26 cellular contexts compared by ENCODE assay signal in the genomic region with DNA sequence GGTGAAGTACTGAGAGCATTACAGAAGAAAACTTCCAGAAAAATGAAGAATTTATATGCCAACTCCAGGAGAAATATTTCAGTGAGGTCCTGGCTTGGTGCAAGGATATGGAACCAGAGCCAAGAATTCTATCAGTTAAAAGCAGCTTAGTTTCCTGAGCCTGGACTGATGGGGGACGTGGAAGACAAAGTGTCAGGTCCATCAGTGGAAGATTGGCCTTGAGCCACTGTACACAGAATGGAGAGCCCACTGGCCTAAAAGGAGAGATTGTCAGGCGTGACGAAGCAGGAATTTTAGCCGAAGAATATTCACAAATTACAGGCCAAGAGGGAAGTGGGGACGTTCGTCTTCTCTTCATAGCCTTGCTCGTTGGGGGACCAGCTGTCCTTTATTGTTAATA. TPM values are rescaled to one million over a fixed set of nuclear protein-coding genes. Genes with fewer than 3 reads are reported as not detected.
"Had no signal": no experiment of that assay in that cellular context is flagged by ENCODE, and none has a peak within 500 bp of the region (broad histone marks: within the 10 kb centered on the region; RNA-seq: fewer than 3 reads in every experiment).

No MANE protein-coding gene starts in this region.

- H3K4me3 ChIP-seq: MG63, SK-N-MC had no signal

- H3K4me3 Mint-ChIP-seq: activated CD4-positive, alpha-beta memory T cell treated with anti-CD3 and anti-CD28 coated beads, Interleukin-2, amount 10 ng/mL, durations not matched to agents 7 days and 5 days; activated CD4-positive, alpha-beta T cell treated with anti-CD3 and anti-CD28 coated beads for 36 hours; activated naive CD4-positive, alpha-beta T cell treated with anti-CD3 and anti-CD28 coated beads, Interleukin-2, amount 10 ng/mL, durations not matched to agents 7 days and 5 days; activated naive CD8-positive, alpha-beta T cell treated with anti-CD3 and anti-CD28 coated beads for 36 hours; activated T-cell treated with anti-CD3 and anti-CD28 coated beads, Interleukin-2, amount 50 U/mL, for 72 hours had no signal

- H3K9me3 ChIP-seq: MG63 had no signal

- H3K4me1 Mint-ChIP-seq: activated CD4-positive, alpha-beta memory T cell treated with anti-CD3 and anti-CD28 coated beads, Interleukin-2, amount 10 ng/mL, durations not matched to agents 7 days and 5 days; activated CD4-positive, alpha-beta T cell treated with anti-CD3 and anti-CD28 coated beads for 36 hours; activated naive CD4-positive, alpha-beta T cell treated with anti-CD3 and anti-CD28 coated beads, Interleukin-2, amount 10 ng/mL, durations not matched to agents 7 days and 5 days; activated naive CD8-positive, alpha-beta T cell treated with anti-CD3 and anti-CD28 coated beads for 36 hours had no signal

- H3K27me3 Mint-ChIP-seq: activated CD4-positive, alpha-beta memory T cell treated with anti-CD3 and anti-CD28 coated beads, Interleukin-2, amount 10 ng/mL, durations not matched to agents 7 days and 5 days; activated CD4-positive, alpha-beta T cell treated with anti-CD3 and anti-CD28 coated beads for 36 hours; activated naive CD4-positive, alpha-beta T cell treated with anti-CD3 and anti-CD28 coated beads, Interleukin-2, amount 10 ng/mL, durations not matched to agents 7 days and 5 days; activated naive CD8-positive, alpha-beta T cell treated with anti-CD3 and anti-CD28 coated beads for 36 hours had no signal

- H3K36me3 Mint-ChIP-seq: activated naive CD4-positive, alpha-beta T cell treated with anti-CD3 and anti-CD28 coated beads, Interleukin-2, amount 10 ng/mL, durations not matched to agents 7 days and 5 days; activated naive CD8-positive, alpha-beta T cell treated with anti-CD3 and anti-CD28 coated beads for 36 hours had no signal

- ATAC-seq: activated CD4-positive, alpha-beta T cell treated with anti-CD3 and anti-CD28 coated beads for 36 hours; activated T-cell treated with anti-CD3 and anti-CD28 coated beads, Interleukin-2, amount 50 U/mL, for 72 hours; Panc1; Right ventricle myocardium inferior had no signal

- H3K27me3 ChIP-seq: MG63 had no signal

- H3K27ac Mint-ChIP-seq: activated CD4-positive, alpha-beta memory T cell treated with anti-CD3 and anti-CD28 coated beads, Interleukin-2, amount 10 ng/mL, durations not matched to agents 7 days and 5 days; activated CD4-positive, alpha-beta T cell treated with anti-CD3 and anti-CD28 coated beads for 36 hours; activated naive CD4-positive, alpha-beta T cell treated with anti-CD3 and anti-CD28 coated beads, Interleukin-2, amount 10 ng/mL, durations not matched to agents 7 days and 5 days; activated naive CD8-positive, alpha-beta T cell treated with anti-CD3 and anti-CD28 coated beads for 36 hours; activated T-cell treated with anti-CD3 and anti-CD28 coated beads, Interleukin-2, amount 50 U/mL, for 72 hours; activated T-helper 2 cell treated with anti-CD3 and anti-CD28 coated beads, Interferon-gamma antibody, Interleukin-2, Interleukin-4, amounts not matched to agents 10 μg/mL and 5 μg/mL and 100 μg/mL, durations not matched to agents 14 hours and 24 hours and 36 hours had no signal

- DNase-seq: activated CD4-positive, alpha-beta memory T cell treated with anti-CD3 and anti-CD28 coated beads, Interleukin-2, amount 10 ng/mL, durations not matched to agents 7 days and 5 days; activated CD4-positive, alpha-beta T cell treated with anti-CD3 and anti-CD28 coated beads for 36 hours; activated CD4-positive, alpha-beta T cell treated with anti-CD3 and anti-CD28 coated beads, Interleukin-2, amount 50 U/mL, for 1 hour; activated CD8-positive, alpha-beta memory T cell treated with anti-CD3 and anti-CD28 coated beads, Interleukin-2, amount 50 U/mL, for 4 hours; activated gamma-delta T cell treated with Interleukin-2 at 50 U/mL for 16 hours; activated naive CD4-positive, alpha-beta T cell treated with anti-CD3 and anti-CD28 coated beads, Interleukin-2, amount 10 ng/mL, durations not matched to agents 7 days and 5 days; activated naive CD8-positive, alpha-beta T cell treated with anti-CD3 and anti-CD28 coated beads for 36 hours; activated T-cell treated with anti-CD3 and anti-CD28 coated beads, Interleukin-2, amount 50 U/mL, for 72 hours; MG63; MV-4-11; NCI-H1105 treated with DMSO at 0.1 percent for 48 hours; NCI-H1436 treated with DMSO at 0.1 percent for 48 hours; NCI-H187; NCI-H2081; NCI-H446 treated with DMSO at 0.1 percent for 48 hours; NCI-H524 treated with DMSO at 0.1 percent for 48 hours; NCI-H748 treated with DMSO at 0.1 percent for 48 hours; OCI-M1; RPMI8226; T-helper 1 cell had no signal

- H3K27ac ChIP-seq: SK-N-MC, VCaP had no signal

- H3K36me3 ChIP-seq: MG63 had no signal

RNA-seq across cellular contexts. Expression of gene TMEM132C, which starts 56.1 kb away (rescaled TPM):
- total RNA-seq: activated CD4-positive, alpha-beta T cell treated with anti-CD3 and anti-CD28 coated beads for 36 hours; activated naive CD8-positive, alpha-beta T cell treated with anti-CD3 and anti-CD28 coated beads for 36 hours; activated T-cell treated with anti-CD3 and anti-CD28 coated beads, Interleukin-2, amount 50 U/mL, for 72 hours; activated T-helper 2 cell treated with anti-CD3 and anti-CD28 coated beads, Interferon-gamma antibody, Interleukin-2, Interleukin-4, amounts not matched to agents 10 μg/mL and 5 μg/mL and 100 μg/mL, durations not matched to agents 14 hours and 24 hours and 36 hours; T-helper 2 cell treated with Interferon-gamma antibody and Interleukin-4, amounts not matched to agents 100 ng/mL and 5 ng/mL, for 36 hours had no signal
